ENCODE assay signal across 29 cellular contexts in the genomic region with DNA sequence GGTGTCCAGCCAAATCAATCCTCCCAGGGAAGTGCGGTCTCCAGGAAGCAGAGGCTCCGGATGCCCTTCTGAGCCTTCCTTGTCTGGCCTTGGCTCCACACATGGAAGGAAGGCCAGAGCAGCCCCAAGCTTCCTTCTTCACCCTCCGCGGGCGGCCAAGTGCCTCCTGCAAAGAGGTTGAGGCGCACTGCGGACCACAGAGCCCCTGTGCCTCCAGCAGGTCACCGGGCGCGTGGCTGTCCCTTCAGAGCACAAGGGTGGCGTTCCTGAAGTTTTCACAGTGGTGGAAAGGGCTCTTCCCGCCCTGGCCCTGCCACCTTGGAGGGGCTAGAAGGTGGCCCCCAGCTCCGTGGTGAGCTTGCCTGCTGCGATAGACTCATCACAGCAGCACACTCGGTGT.
"Had no signal": no experiment of that assay in that cellular context is flagged by ENCODE, and none has a peak within 500 bp of the region (broad histone marks: within the 10 kb centered on the region; RNA-seq: fewer than 3 reads in every experiment).

No MANE protein-coding gene starts in this region.

- DNase-seq: cerebellar nuclear complex; colonic mucosa; cortex of kidney; effector CD8-positive, alpha-beta T cell; effector memory CD8-positive, alpha-beta T cell; endodermal cell; erythroblast; esophagus squamous epithelium; foreskin fibroblast; foreskin melanocyte; gastrocnemius medialis; glutamatergic neuron; head of caudate nucleus; heart right ventricle; hypothalamus; immature natural killer cell; islet precursor cell; kidney; kidney glomerular epithelial cell; left colon; left lung; left ventricle myocardium superior; lower lobe of right lung; mesenchymal stem cell; mucosa of descending colon had no signal

- H3K36me3 ChIP-seq: colonic mucosa, esophagus squamous epithelium, gastrocnemius medialis, heart right ventricle, left lung, lower lobe of right lung had no signal

- H3K79me2 ChIP-seq: hepatocyte had no signal

- FAIRE-seq: endometrium, kidney had no signal

- H3K4me2 ChIP-seq: hepatocyte had no signal

- H3K4me3 ChIP-seq: colonic mucosa, esophagus squamous epithelium, gastrocnemius medialis, heart right ventricle, hepatocyte, left lung, lower lobe of right lung, mucosa of descending colon had no signal

- ATAC-seq: effector memory CD8-positive, alpha-beta T cell; esophagus mucosa; gastrocnemius medialis; heart right ventricle; left colon; left lung; left ventricle myocardium superior; lower lobe of right lung; mucosa of descending colon had no signal

- H3K27ac ChIP-seq: colonic mucosa, epithelial cell of prostate, esophagus squamous epithelium, gastrocnemius medialis, heart right ventricle, hepatocyte, left lung, lower lobe of right lung had no signal

- H2AFZ ChIP-seq: hepatocyte had no signal

- H3K4me1 ChIP-seq: colonic mucosa, esophagus squamous epithelium, gastrocnemius medialis, heart right ventricle, left lung, lower lobe of right lung had no signal

- H3K27me3 ChIP-seq: colonic mucosa, esophagus squamous epithelium, gastrocnemius medialis, heart right ventricle, hepatocyte, left lung had no signal

- H3K9me3 ChIP-seq: colonic mucosa, esophagus squamous epithelium, gastrocnemius medialis, heart right ventricle, left lung, lower lobe of right lung, mucosa of descending colon had no signal
